9 cellular contexts compared by ENCODE assay signal in the genomic region with DNA sequence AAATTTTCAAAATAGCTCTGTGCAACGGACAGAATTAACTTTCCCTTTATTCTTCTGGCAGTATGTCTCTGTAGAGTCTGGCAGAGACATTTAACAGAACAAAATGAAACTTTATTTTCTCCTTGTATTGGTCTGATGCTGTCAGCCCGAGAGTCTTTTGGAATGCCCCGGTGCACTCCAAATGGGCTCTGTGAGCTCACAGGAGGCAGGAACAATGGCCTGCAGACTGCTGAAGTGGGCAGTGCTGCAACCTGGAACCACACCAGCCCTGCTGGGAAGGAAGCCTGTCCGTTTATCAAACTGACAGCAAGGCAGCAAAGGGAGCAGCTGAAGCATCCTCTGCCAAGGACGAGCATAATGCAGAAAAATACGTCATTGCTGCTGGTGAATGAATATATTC.
DNase-seq lines count a peak whose midpoint lies in the region; ATAC-seq and TF ChIP-seq lines count a peak whose summit lies in the region.
"Had no signal": no experiment of that assay in that cellular context is flagged by ENCODE, and none has a peak within 500 bp of the region (broad histone marks: within the 10 kb centered on the region; RNA-seq: fewer than 3 reads in every experiment).

No MANE protein-coding gene starts in this region.

- DNase-seq in adrenal gland = peak; percentile 69 to 86 (median 84)
- peak; percentile 17 for DNase-seq in globus pallidus (ENCODE audit: low spot score)
- DNase-seq in neural progenitor cell (ENCODE audit: low spot score) = peak; percentile 58
- no peak for DNase-seq in stimulated activated CD4-positive, alpha-beta T cell treated with anti-CD3 and anti-CD28 coated beads, Interleukin-4, amount 100 ng/mL, for 24 hours
- DNase-seq in effector memory CD4-positive, alpha-beta T cell = no peak
- DNase-seq: NCI-H2029; stimulated activated naive CD8-positive, alpha-beta T cell treated with anti-CD3 and anti-CD28 coated beads, Interleukin-15, amount 100 ng/mL, for 72 hours had no signal

- WGBS in adrenal gland, 4 donors = 11 to 17% (median 16%) methylated on average over 6 of the region's 6 CpGs
- 21% methylated on average over 6 of the region's 6 CpGs for WGBS in urinary bladder

- H3K9me3 Mint-ChIP-seq in neural progenitor cell = no peaks in the 10 kb centered on the region
- H3K9me3 Mint-ChIP-seq: stimulated activated naive CD8-positive, alpha-beta T cell treated with anti-CD3 and anti-CD28 coated beads, Interleukin-15, amount 100 ng/mL, for 72 hours had no signal

- H3K79me2 ChIP-seq in neural progenitor cell (ENCODE audit: low read depth) = no peaks in the 10 kb centered on the region

- no peak for ATAC-seq in GM18870 (IDR thresholded peaks at IDR 0.05; ENCODE audit: unreplicated experiment)
- ATAC-seq: stimulated activated naive CD8-positive, alpha-beta T cell treated with anti-CD3 and anti-CD28 coated beads, Interleukin-15, amount 100 ng/mL, for 72 hours had no signal

- H3K9me3 ChIP-seq in adrenal gland (replicated peaks in 1 of 3) (no peaks in the 10 kb centered on the region), neural progenitor cell (ENCODE audit: low read depth) (no peaks in the 10 kb centered on the region)
- H3K9me3 ChIP-seq in effector memory CD4-positive, alpha-beta T cell (ENCODE audit: control insufficient read depth, low read length) = no peaks in the 10 kb centered on the region

- H3K4me1 ChIP-seq in adrenal gland (replicated peaks in 1 of 2) = peaks cover 0 to 18% of the 10 kb centered on the region in 2 donors
- H3K4me1 ChIP-seq in neural progenitor cell = peaks cover 6% of the 10 kb centered on the region
- H3K4me1 ChIP-seq in urinary bladder (ENCODE audit: insufficient read depth) = no peaks in the 10 kb centered on the region
- H3K4me1 ChIP-seq in effector memory CD4-positive, alpha-beta T cell (ENCODE audit: control insufficient read depth, insufficient read depth, low read length, poor library complexity, severe bottlenecking) = no peaks in the 10 kb centered on the region

- H3K27ac Mint-ChIP-seq in neural progenitor cell = no peak overlapping the region
- H3K27ac Mint-ChIP-seq: stimulated activated naive CD8-positive, alpha-beta T cell treated with anti-CD3 and anti-CD28 coated beads, Interleukin-15, amount 100 ng/mL, for 72 hours had no signal

- H3K27ac ChIP-seq in adrenal gland (peak overlapping the region in 4 of 5 donors; percentile 46 to 80 (median 58)), neural progenitor cell (no peak overlapping the region), urinary bladder (ENCODE audit: low read depth) (peak overlapping the region; percentile 64)
- no peak overlapping the region for H3K27ac ChIP-seq in effector memory CD4-positive, alpha-beta T cell (ENCODE audit: insufficient read depth, low read length, poor library complexity, severe bottlenecking)

- no peaks in the 10 kb centered on the region for H3F3A ChIP-seq in neural progenitor cell (ENCODE audit: low read depth)

- peak overlapping the region in 1 of 4 donors; percentile 43 for H3K4me3 ChIP-seq in adrenal gland
- no peak overlapping the region for H3K4me3 ChIP-seq in neural progenitor cell
- H3K4me3 ChIP-seq in urinary bladder (ENCODE audit: low read depth, low read length) = no peak overlapping the region
- H3K4me3 ChIP-seq in effector memory CD4-positive, alpha-beta T cell (ENCODE audit: insufficient read depth, low read depth, low read length, poor library complexity, severe bottlenecking) = no peak overlapping the region

- TF ChIP-seq CTCF in adrenal gland (IDR thresholded peaks at IDR 0.05) (no peak), neural progenitor cell (IDR thresholded peaks at IDR 0.05) (no peak)

- no peaks in the 10 kb centered on the region for H3K36me3 ChIP-seq in adrenal gland (replicated peaks in 1 of 2)
- H3K36me3 ChIP-seq in neural progenitor cell = no peaks in the 10 kb centered on the region
- H3K36me3 ChIP-seq in urinary bladder (ENCODE audit: insufficient read depth) = no peaks in the 10 kb centered on the region
- no peaks in the 10 kb centered on the region for H3K36me3 ChIP-seq in effector memory CD4-positive, alpha-beta T cell (ENCODE audit: control insufficient read depth, insufficient read depth, low read length)

- H3K4me1 Mint-ChIP-seq in neural progenitor cell = peaks cover 4% of the 10 kb centered on the region
- H3K4me1 Mint-ChIP-seq: stimulated activated naive CD8-positive, alpha-beta T cell treated with anti-CD3 and anti-CD28 coated beads, Interleukin-15, amount 100 ng/mL, for 72 hours had no signal

- no peaks in the 10 kb centered on the region for H3K36me3 Mint-ChIP-seq in neural progenitor cell

- intact Hi-C loops in adrenal gland (cut with DNase I) = no loop called here

- H3K27me3 Mint-ChIP-seq in neural progenitor cell (ENCODE audit: insufficient read depth, low read depth) = peaks cover 3% of the 10 kb centered on the region

- H2AFZ ChIP-seq in neural progenitor cell (replicated peaks) = peak overlapping the region; percentile 29

- H3K9ac ChIP-seq in neural progenitor cell = no peak overlapping the region

- no peak overlapping the region for H3K4me2 ChIP-seq in neural progenitor cell

- H3K27me3 ChIP-seq in adrenal gland = no peaks in the 10 kb centered on the region
- no peaks in the 10 kb centered on the region for H3K27me3 ChIP-seq in neural progenitor cell
- no peaks in the 10 kb centered on the region for H3K27me3 ChIP-seq in effector memory CD4-positive, alpha-beta T cell (replicated peaks; ENCODE audit: control insufficient read depth, insufficient read depth, low read length, poor library complexity, severe bottlenecking)

- TF ChIP-seq POLR2A in adrenal gland (IDR thresholded peaks at IDR 0.05) = no peak

- no peaks in the 10 kb centered on the region for H4K20me1 ChIP-seq in neural progenitor cell (ENCODE audit: low read depth)

- H3K4me3 Mint-ChIP-seq in neural progenitor cell = no peak overlapping the region
- H3K4me3 Mint-ChIP-seq: stimulated activated naive CD8-positive, alpha-beta T cell treated with anti-CD3 and anti-CD28 coated beads, Interleukin-15, amount 100 ng/mL, for 72 hours had no signal

Comparison
In these comparisons a context has a peak if more than half of its experiments do, and no peak if none do; other contexts are left out.
1. DNase-seq: peak in adrenal gland (7 of 7), globus pallidus (single experiment) and neural progenitor cell (single experiment); none in stimulated activated CD4-positive, alpha-beta T cell treated with anti-CD3 and anti-CD28 coated beads, Interleukin-4, amount 100 ng/mL, for 24 hours (single experiment) and effector memory CD4-positive, alpha-beta T cell (0 of 3).
2. H3K27ac ChIP-seq: peak in adrenal gland (4 of 5) and urinary bladder (single experiment); none in neural progenitor cell (single experiment) and effector memory CD4-positive, alpha-beta T cell (single experiment).